Comparison of ENCODE assay signal across 16 cellular contexts in the genomic region with DNA sequence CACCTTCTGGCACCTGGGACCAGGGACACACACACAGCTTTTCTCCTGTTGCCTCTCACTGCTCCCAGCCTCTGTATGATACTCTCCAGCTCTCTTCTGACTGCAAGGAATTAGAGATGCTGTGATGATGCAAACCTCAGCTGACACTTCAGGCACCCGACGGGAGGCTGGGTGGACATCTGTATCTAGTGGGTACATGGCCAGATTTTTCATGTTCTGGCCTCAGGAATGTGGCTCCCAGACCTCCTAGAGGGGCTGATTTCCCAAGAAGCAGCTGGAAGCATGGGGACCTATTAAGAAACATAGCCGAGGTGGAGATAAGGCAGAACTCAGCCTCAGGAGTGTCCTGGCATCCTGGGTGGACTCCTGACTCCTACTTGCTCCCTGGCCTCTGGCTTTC.
DNase-seq lines count a peak whose midpoint lies in the region; ATAC-seq lines count a peak whose summit lies in the region.
"Had no signal": no experiment of that assay in that cellular context is flagged by ENCODE, and none has a peak within 500 bp of the region (broad histone marks: within the 10 kb centered on the region; RNA-seq: fewer than 3 reads in every experiment).

No MANE protein-coding gene starts in this region.

- ATAC-seq in GM21786 (IDR thresholded peaks at IDR 0.05; ENCODE audit: unreplicated experiment), result no peak

- DNase-seq in NCI-H2171 treated with DMSO at 0.1 percent for 48 hours (lab: John Stamatoyannopoulos, UW), result peak; percentile 85
- DNase-seq in NCI-H2171 (lab: John Stamatoyannopoulos, UW), result no peak
- DNase-seq in adipocyte (ENCODE audit: low read depth), result peak; percentile 71
- peak; percentile 30 for DNase-seq in fibroblast of the conjunctiva (ENCODE audit: low read depth)
- no peak for DNase-seq in iPS-NIHi7 (ENCODE audit: extremely low spot score)
- DNase-seq in NCI-H446 treated with DMSO at 0.1 percent for 48 hours (lab: John Stamatoyannopoulos, UW), result no peak
- DNase-seq: activated CD4-positive, alpha-beta T cell treated with anti-CD3 and anti-CD28 coated beads, Interleukin-2, amount 50 U/mL, for 1 hour; activated CD8-positive, alpha-beta memory T cell treated with anti-CD3 and anti-CD28 coated beads, Interleukin-2, amount 50 U/mL, for 48 hours; activated naive CD4-positive, alpha-beta T cell treated with Interleukin-2 at 50 U/mL for 16 hours; cortex of kidney; islet precursor cell; nephron progenitor cell; Right ventricle myocardium superior had no signal

- H3K27ac ChIP-seq in subcutaneous abdominal adipose tissue (ENCODE audit: low read depth, low read length), result peak overlapping the region; percentile 57
- H3K27ac ChIP-seq: 22Rv1 had no signal

- H3K27me3 ChIP-seq in adipocyte (replicated peaks; ENCODE audit: control insufficient read depth, insufficient read depth, low read length), result no peaks in the 10 kb centered on the region
- H3K27me3 ChIP-seq in subcutaneous abdominal adipose tissue (ENCODE audit: control insufficient read depth in 5 of 5, insufficient read depth in 4 of 5, low read length in 5 of 5), result no peaks in the 10 kb centered on the region

- H3K4me3 ChIP-seq in adipocyte (ENCODE audit: low read length) (no peak overlapping the region), subcutaneous abdominal adipose tissue (ENCODE audit: low read depth in 1 of 5, low read length in 5 of 5) (no peak overlapping the region)

- H3K4me1 ChIP-seq in adipocyte (ENCODE audit: control insufficient read depth, insufficient read depth, low read length) (peaks cover 40% of the 10 kb centered on the region), subcutaneous abdominal adipose tissue (ENCODE audit: control insufficient read depth in 5 of 5, insufficient read depth in 5 of 5, low read length in 5 of 5) (peaks cover 5 to 68% (median 51%) of the 10 kb centered on the region in 5 donors)

- H3K9me3 ChIP-seq in adipocyte (ENCODE audit: control insufficient read depth, low read length) (no peaks in the 10 kb centered on the region), subcutaneous abdominal adipose tissue (ENCODE audit: control insufficient read depth in 5 of 5, low read length in 5 of 5) (no peaks in the 10 kb centered on the region)

- no peaks in the 10 kb centered on the region for H3K36me3 ChIP-seq in adipocyte (ENCODE audit: control insufficient read depth, insufficient read depth, low read length, severe bottlenecking)
- H3K36me3 ChIP-seq in subcutaneous abdominal adipose tissue (ENCODE audit: control insufficient read depth in 5 of 5, insufficient read depth in 5 of 5, low read length in 5 of 5), result peaks cover 0 to 4% (median 0%) of the 10 kb centered on the region in 5 donors

- H3K9ac ChIP-seq in adipocyte (ENCODE audit: low read length) (peak overlapping the region; percentile 3), subcutaneous abdominal adipose tissue (ENCODE audit: low read length in 5 of 5) (peak overlapping the region in 1 of 5 donors; percentile 29)

Comparison
In these comparisons a context has a peak if more than half of its experiments do, and no peak if none do; other contexts are left out.
1. DNase-seq: peak in NCI-H2171 treated with DMSO at 0.1 percent for 48 hours (single experiment), adipocyte (single experiment) and fibroblast of the conjunctiva (single experiment); none in NCI-H2171 (single experiment), iPS-NIHi7 (single experiment) and NCI-H446 treated with DMSO at 0.1 percent for 48 hours (single experiment).